Comparison of ENCODE assay signal across 17 cellular contexts in the genomic region with DNA sequence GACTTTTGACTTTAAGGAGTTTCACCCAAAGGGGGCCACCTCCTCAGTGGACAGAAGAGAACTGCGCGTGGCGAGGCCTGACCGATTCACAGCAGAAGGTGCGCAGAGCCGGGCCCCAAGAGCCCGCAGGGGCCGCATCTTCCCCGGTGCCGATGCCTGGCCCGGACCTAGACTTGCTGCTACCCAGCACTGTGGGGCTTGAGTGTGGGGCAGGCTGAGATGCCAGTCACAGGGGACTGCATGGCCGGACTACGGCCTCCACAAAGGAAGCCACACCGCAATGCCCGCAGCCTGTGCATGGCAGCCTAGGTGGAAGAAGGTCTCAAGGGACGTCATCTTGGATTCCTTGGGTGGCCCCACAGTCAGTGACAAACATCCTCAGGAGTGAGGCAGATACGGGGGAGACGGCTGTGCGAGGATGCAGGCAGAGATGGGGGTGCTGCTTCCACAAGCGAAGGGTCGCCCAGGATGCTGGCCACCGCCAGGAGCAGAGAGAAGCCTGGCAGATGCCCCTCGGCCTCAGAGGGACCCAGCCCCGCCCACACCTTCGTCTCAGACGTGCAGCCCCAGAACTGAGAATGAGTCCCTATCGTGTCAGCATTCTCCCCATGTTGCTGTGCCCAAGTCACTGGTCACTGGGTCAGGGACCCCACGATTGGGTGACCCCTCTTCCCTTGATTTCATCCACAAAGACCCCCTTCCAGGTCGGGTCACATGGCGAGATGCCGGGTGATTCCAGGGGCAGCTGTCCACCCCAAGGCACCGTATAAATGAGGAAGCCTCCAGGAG. TPM values are rescaled to one million over a fixed set of nuclear protein-coding genes. Genes with fewer than 3 reads are reported as not detected.
DNase-seq lines count a peak whose midpoint lies in the region; ATAC-seq lines count a peak whose summit lies in the region.
"Had no signal": no experiment of that assay in that cellular context is flagged by ENCODE, and none has a peak within 500 bp of the region (broad histone marks: within the 10 kb centered on the region; RNA-seq: fewer than 3 reads in every experiment).

No MANE protein-coding gene starts in this region.

- no peaks in the 10 kb centered on the region for H3K27me3 Mint-ChIP-seq in stimulated activated naive CD8-positive, alpha-beta T cell treated with anti-CD3 and anti-CD28 coated beads, Interleukin-15, Interleukin-2, amounts not matched to agents 100 ng/mL and 50 ng/mL, for 24 hours
- no peaks in the 10 kb centered on the region for H3K27me3 Mint-ChIP-seq in activated CD4-positive, alpha-beta memory T cell treated with anti-CD3 and anti-CD28 coated beads for 36 hours
- peaks cover 31 to 58% (median 49%) of the 10 kb centered on the region in 3 donors for H3K27me3 Mint-ChIP-seq in immature natural killer cell (ENCODE audit: low read depth in 3 of 3)

- intact Hi-C loops in activated CD4-positive, alpha-beta memory T cell treated with anti-CD3 and anti-CD28 coated beads for 36 hours (cut with micrococcal nuclease): no loop called here

- H3K27ac Mint-ChIP-seq in stimulated activated naive CD8-positive, alpha-beta T cell treated with anti-CD3 and anti-CD28 coated beads, Interleukin-15, Interleukin-2, amounts not matched to agents 100 ng/mL and 50 ng/mL, for 24 hours: peak overlapping the region; percentile 92
- H3K27ac Mint-ChIP-seq in activated CD4-positive, alpha-beta memory T cell treated with anti-CD3 and anti-CD28 coated beads for 36 hours: peak overlapping the region; percentile 99
- peak overlapping the region; percentile 96 to 100 (median 99) for H3K27ac Mint-ChIP-seq in immature natural killer cell

- ATAC-seq in stimulated activated naive CD8-positive, alpha-beta T cell treated with anti-CD3 and anti-CD28 coated beads, Interleukin-15, Interleukin-2, amounts not matched to agents 100 U/mL and 50 U/mL, for 24 hours: no peak
- ATAC-seq in HG03460 (IDR thresholded peaks at IDR 0.05; ENCODE audit: unreplicated experiment): no peak
- ATAC-seq in GM21390 (IDR thresholded peaks at IDR 0.05; ENCODE audit: unreplicated experiment): no peak
- ATAC-seq: left lung had no signal

- peak overlapping the region; percentile 93 for H3K4me3 Mint-ChIP-seq in stimulated activated naive CD8-positive, alpha-beta T cell treated with anti-CD3 and anti-CD28 coated beads, Interleukin-15, Interleukin-2, amounts not matched to agents 100 ng/mL and 50 ng/mL, for 24 hours
- H3K4me3 Mint-ChIP-seq in activated CD4-positive, alpha-beta memory T cell treated with anti-CD3 and anti-CD28 coated beads for 36 hours: peak overlapping the region; percentile 2
- H3K4me3 Mint-ChIP-seq in immature natural killer cell: peak overlapping the region; percentile 59 to 100 (median 98)

- CTCF ChIA-PET in activated CD4-positive, alpha-beta memory T cell treated with anti-CD3 and anti-CD28 coated beads for 36 hours (lab: Charles Lee): interaction anchor here (1.7 kb wide), 1 partner anchor 10 kb away, joined by 6 read pairs; no protein-coding TSS in a partner anchor

- peaks cover 54% of the 10 kb centered on the region for H3K4me1 Mint-ChIP-seq in stimulated activated naive CD8-positive, alpha-beta T cell treated with anti-CD3 and anti-CD28 coated beads, Interleukin-15, Interleukin-2, amounts not matched to agents 100 ng/mL and 50 ng/mL, for 24 hours (ENCODE audit: low read depth)
- H3K4me1 Mint-ChIP-seq in activated CD4-positive, alpha-beta memory T cell treated with anti-CD3 and anti-CD28 coated beads for 36 hours (ENCODE audit: low read depth): peaks cover 31% of the 10 kb centered on the region
- peaks cover 58% of the 10 kb centered on the region in 2 donors for H3K4me1 Mint-ChIP-seq in immature natural killer cell

- H3K36me3 Mint-ChIP-seq in stimulated activated naive CD8-positive, alpha-beta T cell treated with anti-CD3 and anti-CD28 coated beads, Interleukin-15, Interleukin-2, amounts not matched to agents 100 ng/mL and 50 ng/mL, for 24 hours (ENCODE audit: low read depth): peaks cover 80% of the 10 kb centered on the region
- peaks cover 63% of the 10 kb centered on the region for H3K36me3 Mint-ChIP-seq in activated CD4-positive, alpha-beta memory T cell treated with anti-CD3 and anti-CD28 coated beads for 36 hours
- H3K36me3 Mint-ChIP-seq in immature natural killer cell: peaks cover 0 to 29% (median 5%) of the 10 kb centered on the region in 3 donors

- DNase-seq in stimulated activated naive CD8-positive, alpha-beta T cell treated with anti-CD3 and anti-CD28 coated beads, Interleukin-15, Interleukin-2, amounts not matched to agents 100 U/mL and 50 U/mL, for 24 hours: no peak
- no peak for DNase-seq in activated CD4-positive, alpha-beta memory T cell treated with anti-CD3 and anti-CD28 coated beads for 36 hours
- DNase-seq in immature natural killer cell (no peak), NCI-H748 treated with DMSO at 0.1 percent for 48 hours (lab: John Stamatoyannopoulos, UW) (no peak), mesenteric fat pad (ENCODE audit: low spot score) (no peak)
- DNase-seq: dermis blood vessel endothelial cell; erythroblast; KG1; left lung; NCI-H2081 treated with DMSO at 0.1 percent for 48 hours; NCI-H524 treated with DMSO at 0.1 percent for 48 hours; SIG-M5; stimulated activated CD4-positive, alpha-beta T cell treated with anti-CD3 and anti-CD28 coated beads, Interleukin-2, amount 100 ng/mL, for 48 hours; testis had no signal

- H3K9me3 Mint-ChIP-seq in stimulated activated naive CD8-positive, alpha-beta T cell treated with anti-CD3 and anti-CD28 coated beads, Interleukin-15, Interleukin-2, amounts not matched to agents 100 ng/mL and 50 ng/mL, for 24 hours: no peaks in the 10 kb centered on the region
- no peaks in the 10 kb centered on the region for H3K9me3 Mint-ChIP-seq in activated CD4-positive, alpha-beta memory T cell treated with anti-CD3 and anti-CD28 coated beads for 36 hours
- H3K9me3 Mint-ChIP-seq in immature natural killer cell: peaks cover 0 to 3% (median 0%) of the 10 kb centered on the region in 6 donors

- POLR2A ChIA-PET in activated CD4-positive, alpha-beta memory T cell treated with anti-CD3 and anti-CD28 coated beads for 36 hours (lab: Charles Lee): no interaction called here

RNA-seq across cellular contexts. Expression of gene MOB3A, which starts 16.9 kb away (rescaled TPM):
- 100 to 1,000 TPM; 117 to 122 TPM for total RNA-seq in activated CD4-positive, alpha-beta memory T cell treated with anti-CD3 and anti-CD28 coated beads for 36 hours
- polyA plus RNA-seq in immature natural killer cell: 100 to 1,000 TPM in 1 of 3 donors, 10 to 100 TPM in 2; 39.4 to 160 (median 42.2) TPM
- total RNA-seq in mesenteric fat pad: 79.4 TPM

RNA-seq across cellular contexts. Expression of gene IZUMO4, which starts 17.4 kb away (rescaled TPM):
- 10 to 100 TPM; 14.2 to 16.4 TPM for total RNA-seq in activated CD4-positive, alpha-beta memory T cell treated with anti-CD3 and anti-CD28 coated beads for 36 hours
- polyA plus RNA-seq in immature natural killer cell: under 1 TPM in 1 of 3 donors, not detected in 2; 0.42 TPM
- 2.4 TPM for total RNA-seq in mesenteric fat pad

RNA-seq across cellular contexts. Expression of gene MKNK2, which starts 28.2 kb away (rescaled TPM):
- 100 to 1,000 TPM; 143 to 157 TPM for total RNA-seq in activated CD4-positive, alpha-beta memory T cell treated with anti-CD3 and anti-CD28 coated beads for 36 hours
- 10 to 100 TPM; 22.7 to 39.2 (median 23.9) TPM for polyA plus RNA-seq in immature natural killer cell
- total RNA-seq in mesenteric fat pad: 240 TPM

Comparison
In these comparisons a context has a peak if more than half of its experiments do, and no peak if none do; other contexts are left out.
1. H3K4me3 Mint-ChIP-seq: peak in every context shown above with its lines; median percentile 98 in immature natural killer cell; 93 in stimulated activated naive CD8-positive, alpha-beta T cell treated with anti-CD3 and anti-CD28 coated beads, Interleukin-15, Interleukin-2, amounts not matched to agents 100 ng/mL and 50 ng/mL, for 24 hours; 2 in activated CD4-positive, alpha-beta memory T cell treated with anti-CD3 and anti-CD28 coated beads for 36 hours.